ENCODE assay signal across 8 cellular contexts in the genomic region with DNA sequence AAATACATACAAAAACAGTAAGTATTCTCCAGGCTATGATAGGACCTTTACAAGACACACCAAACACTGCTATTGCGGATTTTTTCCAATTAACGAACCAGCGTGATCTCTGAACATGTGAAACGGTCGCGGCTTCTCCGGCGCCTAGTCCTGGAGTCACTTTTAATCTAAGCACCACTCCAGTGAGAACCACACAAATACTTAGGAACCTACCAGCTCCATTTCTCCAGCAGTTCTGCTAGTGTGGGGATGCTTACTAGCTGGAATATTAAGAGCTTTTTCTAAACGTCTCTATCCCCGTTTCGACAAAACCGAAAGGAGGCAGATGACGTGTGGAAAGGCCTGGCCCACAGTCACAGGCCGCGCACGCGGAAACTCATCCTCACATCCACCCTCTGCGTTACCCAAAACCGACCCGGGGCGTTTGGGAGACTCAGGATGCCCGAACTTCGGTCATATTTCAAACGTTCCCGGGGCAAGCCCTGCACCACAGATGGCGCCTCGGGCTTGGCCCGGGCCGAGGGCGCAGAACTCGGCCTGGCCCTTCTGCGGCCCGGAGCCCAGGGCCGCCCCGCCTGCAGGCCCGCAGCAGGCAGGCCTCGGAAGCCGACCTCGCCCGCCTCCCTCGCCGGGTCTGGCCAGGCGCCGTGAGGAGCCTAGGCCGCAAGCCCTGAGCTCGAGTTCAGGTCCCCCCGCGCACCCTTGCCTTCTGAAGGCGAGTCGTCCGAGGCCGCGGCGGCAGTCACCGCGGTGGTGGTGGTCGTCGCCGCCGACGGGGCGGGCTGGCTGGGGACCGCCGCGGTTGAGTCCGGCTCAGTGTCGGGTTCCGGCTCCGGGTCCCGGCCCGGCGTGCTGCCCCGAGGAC. TPM values are rescaled to one million over a fixed set of nuclear protein-coding genes. Genes with fewer than 3 reads are reported as not detected.
DNase-seq lines count a peak whose midpoint lies in the region; ATAC-seq, FAIRE-seq and TF ChIP-seq lines count a peak whose summit lies in the region.

No MANE protein-coding gene starts in this region.

- H3K9me3 ChIP-seq in HepG2 (ENCODE audit: low read length): no peaks in the 10 kb centered on the region

- ATAC-seq in HG02588 (IDR thresholded peaks at IDR 0.05; ENCODE audit: unreplicated experiment) (peak; percentile 28), HepG2 (peak; percentile 14)

- H3K4me3 Mint-ChIP-seq in activated CD4-positive, alpha-beta T cell treated with anti-CD3 and anti-CD28 coated beads, Interleukin-2, amount 10 ng/mL, durations not matched to agents 24 days and 14 days: peak overlapping the region; percentile 100

- H3K4me2 ChIP-seq in HepG2 (ENCODE audit: low read depth, low read length): peak overlapping the region; percentile 78

- no peak overlapping the region for H2AFZ ChIP-seq in HepG2 (ENCODE audit: low read length)

- H3K27ac ChIP-seq in coronary artery (peak overlapping the region; percentile 96 to 99), HepG2 (ENCODE audit: extremely low read length, insufficient read depth, low read length) (peak overlapping the region; percentile 82)

- TF ChIP-seq EP300 in HepG2 (IDR thresholded peaks at IDR 0.05; ENCODE audit: low read depth in 2 of 2, low read length in 2 of 2) (no peak), HepG2 (CRISPR knock-in tag; IDR thresholded peaks at IDR 0.05; ENCODE audit: borderline replicate concordance) (no peak)

- H3K27me3 Mint-ChIP-seq in activated CD4-positive, alpha-beta T cell treated with anti-CD3 and anti-CD28 coated beads, Interleukin-2, amount 10 ng/mL, durations not matched to agents 24 days and 14 days: no peaks in the 10 kb centered on the region

- POLR2A ChIA-PET in HepG2 (lab: Yijun Ruan, JAX): interaction anchor here (0.5 to 1.4 kb wide), 6 partner anchors 9 to 165 kb away, joined by 3 to 5 read pairs (median 4); partner anchors contain the start of gene AGBL2

- H3K9me3 Mint-ChIP-seq in activated CD4-positive, alpha-beta T cell treated with anti-CD3 and anti-CD28 coated beads, Interleukin-2, amount 10 ng/mL, durations not matched to agents 24 days and 14 days: no peaks in the 10 kb centered on the region

- BruUV-seq in HepG2 (replicated peaks; lab: Mats Ljungman, UMichigan): no TSS peak

- intact Hi-C loops in activated CD4-positive, alpha-beta T cell treated with anti-CD3 and anti-CD28 coated beads, Interleukin-2, amount 10 ng/mL, durations not matched to agents 24 days and 14 days (cut with micrococcal nuclease): loop anchor here (1.0 to 5.0 kb wide), 7 partner anchors 31 to 1066 kb away; partner anchors contain the start of genes AGBL2, ARHGAP1, CELF1 and MTCH2
- intact Hi-C loops in HepG2 (cut with micrococcal nuclease; ENCODE audit: unreplicated experiment): no loop called here

- H3K4me1 ChIP-seq in HepG2 (ENCODE audit: insufficient read depth, low read length): peaks cover 21% of the 10 kb centered on the region

- H4K20me1 ChIP-seq in HepG2 (ENCODE audit: insufficient read depth, low read length): peaks cover 16% of the 10 kb centered on the region

- peaks cover 39% of the 10 kb centered on the region for H3K36me3 Mint-ChIP-seq in activated CD4-positive, alpha-beta T cell treated with anti-CD3 and anti-CD28 coated beads, Interleukin-2, amount 10 ng/mL, durations not matched to agents 24 days and 14 days (ENCODE audit: low read depth)

- 0% methylated on average over 35 of the region's 73 CpGs for WGBS in HepG2 (ENCODE audit: low lambda C conversion rate)

- TF ChIP-seq POLR2A in HepG2 (IDR thresholded peaks at IDR 0.05; ENCODE audit: insufficient read depth in 1 of 2, low read depth in 2 of 2, low read length in 2 of 2): no peak

- TF ChIP-seq CTCF in coronary artery (IDR thresholded peaks at IDR 0.05) (no peak), HepG2 (CRISPR knock-in tag; IDR thresholded peaks at IDR 0.05) (no peak)

- CTCF ChIA-PET in HepG2 (lab: Yijun Ruan, JAX; ENCODE audit: low intra/inter-chr PET ratio, low total read pairs): no interaction called here

- DNase-seq in DMS 273 (lab: John Stamatoyannopoulos, UW; ENCODE audit: unreplicated experiment) (peak; percentile 65), DMS 273 treated with DMSO at 0.1 percent for 48 hours (lab: John Stamatoyannopoulos, UW) (no peak), NCI-H1092 (lab: John Stamatoyannopoulos, UW) (peak; percentile 27), coronary artery (ENCODE audit: low spot score) (peak; percentile 78), HepG2 (ENCODE audit: low spot score) (peak; percentile 28)
- DNase-seq in activated CD4-positive, alpha-beta T cell treated with anti-CD3 and anti-CD28 coated beads, Interleukin-2, amount 10 ng/mL, durations not matched to agents 24 days and 14 days: peak; percentile 93
- DNase-seq in stimulated activated CD4-positive, alpha-beta T cell treated with anti-CD3 and anti-CD28 coated beads, Interleukin-2, amount 100 ng/mL, for 48 hours: peak; percentile 65 to 73

- H3K9ac ChIP-seq in HepG2 (ENCODE audit: insufficient read depth, low read depth, low read length): peak overlapping the region; percentile 98

- in situ Hi-C loops in HepG2 (cut with HindIII; ENCODE audit: extremely low pct_ligation_motif_present, low pct_unique_long_range_greater_than_20kb): no loop called here

- peaks cover 5 to 23% of the 10 kb centered on the region in 2 experiments; a peak in 4 of 5 replicates for H3K36me3 ChIP-seq in HepG2 (replicated peaks in 1 of 2; ENCODE audit: control insufficient read depth in 1 of 2, insufficient read depth in 2 of 2, low read length in 2 of 2)

- peaks cover 21% of the 10 kb centered on the region for H3K4me1 Mint-ChIP-seq in activated CD4-positive, alpha-beta T cell treated with anti-CD3 and anti-CD28 coated beads, Interleukin-2, amount 10 ng/mL, durations not matched to agents 24 days and 14 days

- peak; percentile 29; the same call in 1 of the 2 replicates for TF ChIP-seq RAD21 in HepG2 (CRISPR knock-in tag; IDR thresholded peaks at IDR 0.05)

- FAIRE-seq in HepG2 (lab: Jason Lieb, UNC): no peak

- peak overlapping the region; percentile 100 for H3K27ac Mint-ChIP-seq in activated CD4-positive, alpha-beta T cell treated with anti-CD3 and anti-CD28 coated beads, Interleukin-2, amount 10 ng/mL, durations not matched to agents 24 days and 14 days

- no peaks in the 10 kb centered on the region; a peak in 2 of 5 replicates for H3K27me3 ChIP-seq in HepG2 (ENCODE audit: control insufficient read depth in 1 of 2, insufficient read depth in 2 of 2, low read length in 2 of 2)

- H3K79me2 ChIP-seq in HepG2 (ENCODE audit: insufficient read depth, low read length): peaks cover 45% of the 10 kb centered on the region

- H3K4me3 ChIP-seq in coronary artery: peak overlapping the region; percentile 95
- H3K4me3 ChIP-seq in HepG2 (replicated peaks in 1 of 3; ENCODE audit: insufficient read depth in 1 of 3, low read depth in 2 of 3, low read length in 3 of 3): peak overlapping the region; percentile 78 to 95 (median 89)

RNA-seq across cellular contexts. Expression of gene FNBP4, which starts 0.5 kb away (rescaled TPM):
- total RNA-seq in activated CD4-positive, alpha-beta T cell treated with anti-CD3 and anti-CD28 coated beads, Interleukin-2, amount 10 ng/mL, durations not matched to agents 24 days and 14 days: 142 and 159 TPM in 2 replicates
- total RNA-seq in HepG2 (2016; rRNA removed; fragmentation: Illumina TruSeq; extraction: Trizol): 44.4 and 72.1 TPM in 2 replicates
- total RNA-seq in HepG2 (2016; cell fraction: cytosol; rRNA removed; fragmentation: Illumina TruSeq; extraction: Trizol; ENCODE audit: low read depth): 34.1 and 37.7 TPM in 2 replicates
- 41.6 and 65.6 TPM in 2 replicates for total RNA-seq in HepG2 (2016; cell fraction: insoluble cytoplasmic fraction; rRNA removed; fragmentation: Illumina TruSeq; extraction: Trizol)
- total RNA-seq in HepG2 (2016; cell fraction: membrane; rRNA removed; fragmentation: Illumina TruSeq; extraction: Trizol): 24.3 and 28.2 TPM in 2 replicates
- 135 and 141 TPM in 2 replicates for total RNA-seq in HepG2 (2016; cell fraction: nucleus; rRNA removed; fragmentation: Illumina TruSeq; extraction: Trizol)
- 128 and 137 TPM in 2 replicates for polyA plus RNA-seq in HepG2 (2011; rRNA removed)
- 43.7 and 45.4 TPM in 2 replicates for polyA plus RNA-seq in HepG2 (2011; cell fraction: cytosol; rRNA removed)
- polyA plus RNA-seq in HepG2 (2011; cell fraction: nucleus; rRNA removed): 499 and 533 TPM in 2 replicates
- 82.9 and 94.0 TPM in 2 replicates for polyA plus RNA-seq in HepG2 (2012)
- polyA plus RNA-seq in HepG2 (2016; cell fraction: cytosol; fragmentation: Illumina TruSeq; extraction: Trizol; ENCODE audit: low read depth): 3.9 and 4.3 TPM in 2 replicates
- polyA plus RNA-seq in HepG2 (2016; cell fraction: insoluble cytoplasmic fraction; fragmentation: Illumina TruSeq; extraction: Trizol; ENCODE audit: low read depth): 37.3 and 40.3 TPM in 2 replicates
- polyA plus RNA-seq in HepG2 (2016; cell fraction: membrane; fragmentation: Illumina TruSeq; extraction: Trizol; ENCODE audit: low read depth): 7.9 and 9.9 TPM in 2 replicates
- 217 and 230 TPM in 2 replicates for polyA plus RNA-seq in HepG2 (2016; cell fraction: nucleus; fragmentation: Illumina TruSeq; extraction: Trizol; ENCODE audit: insufficient read depth, low read depth)
- polyA minus RNA-seq in HepG2 (2011; rRNA and poly(A)+ RNA removed; ENCODE audit: low replicate concordance): 54.0 and 163 TPM in 2 replicates
- 18.0 and 23.0 TPM in 2 replicates for polyA minus RNA-seq in HepG2 (2011; cell fraction: cytosol; rRNA and poly(A)+ RNA removed)
- polyA minus RNA-seq in HepG2 (2011; cell fraction: nucleus; rRNA and poly(A)+ RNA removed): 269 and 305 TPM in 2 replicates

RNA-seq across cellular contexts. Expression of gene AGBL2, which starts 51.4 kb away (rescaled TPM):
- total RNA-seq in activated CD4-positive, alpha-beta T cell treated with anti-CD3 and anti-CD28 coated beads, Interleukin-2, amount 10 ng/mL, durations not matched to agents 24 days and 14 days: 4.2 and 4.5 TPM in 2 replicates
- total RNA-seq in HepG2 (2016; rRNA removed; fragmentation: Illumina TruSeq; extraction: Trizol): 0.67 and 1.6 TPM in 2 replicates
- total RNA-seq in HepG2 (2016; cell fraction: cytosol; rRNA removed; fragmentation: Illumina TruSeq; extraction: Trizol; ENCODE audit: low read depth): 1.1 and 1.4 TPM in 2 replicates
- 0.56 and 2.4 TPM in 2 replicates for total RNA-seq in HepG2 (2016; cell fraction: insoluble cytoplasmic fraction; rRNA removed; fragmentation: Illumina TruSeq; extraction: Trizol)
- total RNA-seq in HepG2 (2016; cell fraction: membrane; rRNA removed; fragmentation: Illumina TruSeq; extraction: Trizol): 1.1 and 2.4 TPM in 2 replicates
- total RNA-seq in HepG2 (2016; cell fraction: nucleus; rRNA removed; fragmentation: Illumina TruSeq; extraction: Trizol): 3.0 and 3.7 TPM in 2 replicates
- polyA plus RNA-seq in HepG2 (2011; rRNA removed): 5.7 and 6.7 TPM in 2 replicates
- 1.2 and 1.6 TPM in 2 replicates for polyA plus RNA-seq in HepG2 (2011; cell fraction: cytosol; rRNA removed)
- 16.0 and 24.7 TPM in 2 replicates for polyA plus RNA-seq in HepG2 (2011; cell fraction: nucleus; rRNA removed)
- 1.6 and 2.1 TPM in 2 replicates for polyA plus RNA-seq in HepG2 (2012)
- polyA plus RNA-seq in HepG2 (2016; cell fraction: cytosol; fragmentation: Illumina TruSeq; extraction: Trizol; ENCODE audit: low read depth): 0.08 and 0.57 TPM in 2 replicates
- 0.80 and 1.1 TPM in 2 replicates for polyA plus RNA-seq in HepG2 (2016; cell fraction: insoluble cytoplasmic fraction; fragmentation: Illumina TruSeq; extraction: Trizol; ENCODE audit: low read depth)
- polyA plus RNA-seq in HepG2 (2016; cell fraction: membrane; fragmentation: Illumina TruSeq; extraction: Trizol; ENCODE audit: low read depth): 0.43 and 0.99 TPM in 2 replicates
- polyA plus RNA-seq in HepG2 (2016; cell fraction: nucleus; fragmentation: Illumina TruSeq; extraction: Trizol; ENCODE audit: insufficient read depth, low read depth): 10.3 and 15.4 TPM in 2 replicates
- 3.9 and 7.2 TPM in 2 replicates for polyA minus RNA-seq in HepG2 (2011; rRNA and poly(A)+ RNA removed; ENCODE audit: low replicate concordance)
- 0.59 and 2.4 TPM in 2 replicates for polyA minus RNA-seq in HepG2 (2011; cell fraction: cytosol; rRNA and poly(A)+ RNA removed)
- polyA minus RNA-seq in HepG2 (2011; cell fraction: nucleus; rRNA and poly(A)+ RNA removed): 8.0 and 8.6 TPM in 2 replicates
